8 cellular contexts compared by ENCODE assay signal in genomic region chr11:14422052-14422813, GRCh38.
DNase-seq lines count a peak whose midpoint lies in the region; ATAC-seq and TF ChIP-seq lines count a peak whose summit lies in the region.

No MANE protein-coding gene starts in this region.

- ATAC-seq in SK-N-SH treated with all-trans-retinoic acid at 6 μM for 48 hours (peak; percentile 99), GM19397 (IDR thresholded peaks at IDR 0.05; ENCODE audit: unreplicated experiment) (no peak), GM18511 (IDR thresholded peaks at IDR 0.05; ENCODE audit: unreplicated experiment) (no peak), T-cell (replicated peaks in 1 of 4) (no peak)

- peak; percentile 98 for DNase-seq in A172 (ENCODE audit: low spot score)
- peak; percentile 99 for DNase-seq in HS-27A (ENCODE audit: low read depth)
- peak; percentile 96 for DNase-seq in fibroblast of villous mesenchyme (ENCODE audit: low read depth)
- peak; percentile 23 for DNase-seq in neural crest cell (ENCODE audit: low read depth, low spot score)
- no peak for DNase-seq in T-cell

- H3K27ac Mint-ChIP-seq in neural crest cell (ENCODE audit: unreplicated experiment) (no peak overlapping the region), T-cell (no peak overlapping the region)

- CTCF ChIA-PET in T-cell (lab: Charles Lee) = no interaction called here

- H3K4me3 ChIP-seq in fibroblast of villous mesenchyme (ENCODE audit: low read depth, low read length) = no peak overlapping the region

- H3K4me3 Mint-ChIP-seq in neural crest cell (no peak overlapping the region), T-cell (no peak overlapping the region)

- H3K36me3 Mint-ChIP-seq in neural crest cell (ENCODE audit: low read depth) (no peaks in the 10 kb centered on the region), T-cell (peaks cover 4% of the 10 kb centered on the region)

- TF ChIP-seq CTCF in fibroblast of villous mesenchyme (IDR thresholded peaks at IDR 0.05; ENCODE audit: insufficient read depth, low read depth, low read length) (no peak), neural crest cell (conservative IDR thresholded peaks at IDR 0.05) (no peak)

- no peaks in the 10 kb centered on the region for H3K27me3 Mint-ChIP-seq in neural crest cell (ENCODE audit: low read depth)
- H3K27me3 Mint-ChIP-seq in T-cell = no peaks in the 10 kb centered on the region

- H3K4me1 Mint-ChIP-seq in neural crest cell = peaks cover 14% of the 10 kb centered on the region
- peaks cover 0 to 2% (median 0%) of the 10 kb centered on the region in 3 donors for H3K4me1 Mint-ChIP-seq in T-cell

- POLR2A ChIA-PET in T-cell (lab: Charles Lee) = no interaction called here

- H3K9me3 Mint-ChIP-seq in neural crest cell (no peaks in the 10 kb centered on the region), T-cell (no peaks in the 10 kb centered on the region)

TF ChIP-seq in SK-N-SH treated with all-trans-retinoic acid at 6 μM for 48 hours, 23 proteins besides CTCF, POLR2A, EP300 and RAD21:
- TF ChIP-seq GLIS3 (CRISPR knock-in tag; IDR thresholded peaks at IDR 0.05) (0 out of 2 replicates have a peak, but pooled peaks have one; percentile 15), ZNF565 (CRISPR knock-in tag; conservative IDR thresholded peaks at IDR 0.05; ENCODE audit: low read depth) (no peak), ZFP3 (CRISPR knock-in tag; IDR thresholded peaks at IDR 0.05) (peak; percentile 76), SNAI2 (CRISPR knock-in tag; IDR thresholded peaks at IDR 0.05) (no peak), PATZ1 (CRISPR knock-in tag; IDR thresholded peaks at IDR 0.05; ENCODE audit: borderline replicate concordance) (peak; percentile 77), ISL1 (CRISPR knock-in tag; IDR thresholded peaks at IDR 0.05) (peak; percentile 63), TSHZ2 (CRISPR knock-in tag; IDR thresholded peaks at IDR 0.05) (0 out of 2 replicates have a peak, but pooled peaks have one; percentile 37), CREB5 (CRISPR knock-in tag; IDR thresholded peaks at IDR 0.05; ENCODE audit: low read depth) (peak; percentile 89), TCF4 (CRISPR knock-in tag; IDR thresholded peaks at IDR 0.05; ENCODE audit: borderline replicate concordance) (0 out of 2 replicates have a peak, but pooled peaks have one; percentile 27)

Comparison
In these comparisons a context has a peak if more than half of its experiments do, and no peak if none do; other contexts are left out.
1. DNase-seq: peak in A172 (single experiment), HS-27A (single experiment), fibroblast of villous mesenchyme (single experiment) and neural crest cell (single experiment); none in T-cell (0 of 34).